Comparison of ENCODE assay signal across 19 cellular contexts in the genomic region with DNA sequence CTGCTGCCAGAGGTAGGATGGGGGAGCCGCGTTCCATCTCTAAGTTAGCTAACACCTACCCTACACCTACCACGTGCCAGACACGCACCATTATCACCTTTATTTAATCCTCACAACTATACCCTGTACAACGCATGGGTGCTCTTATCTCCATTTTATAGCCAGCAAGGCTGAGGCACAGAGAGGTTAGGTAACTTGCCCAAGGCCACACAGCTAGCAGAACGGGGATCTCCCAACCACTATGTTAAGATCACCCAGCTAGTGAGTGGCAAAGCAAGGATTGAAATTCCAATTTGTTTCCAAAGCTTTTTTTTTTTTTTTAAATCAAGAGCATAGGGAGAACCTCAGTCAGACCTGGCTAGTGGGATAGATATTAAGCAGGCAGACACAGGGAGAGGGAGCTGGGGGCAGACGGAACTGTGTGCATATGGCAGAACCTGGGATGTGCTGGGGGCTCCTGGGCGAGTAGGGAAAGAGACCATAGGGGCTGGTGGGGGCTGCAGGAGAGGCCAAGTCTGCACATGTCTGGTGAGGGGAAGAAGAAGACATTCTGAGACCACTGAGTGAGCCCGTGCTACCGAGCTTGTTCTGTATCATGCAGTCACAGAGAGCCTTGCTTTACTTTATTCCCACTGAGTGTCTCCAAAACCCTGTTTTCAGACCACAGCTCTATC.
"Had no signal": no experiment of that assay in that cellular context is flagged by ENCODE, and none has a peak within 500 bp of the region (broad histone marks: within the 10 kb centered on the region; RNA-seq: fewer than 3 reads in every experiment).

No MANE protein-coding gene starts in this region.

- H3K9me3 ChIP-seq: ascending aorta, esophagus muscularis mucosa, gastroesophageal sphincter, heart left ventricle, prostate gland, right atrium auricular region, stomach, upper lobe of right lung had no signal

- H3K36me3 Mint-ChIP-seq: activated naive CD4-positive, alpha-beta T cell treated with anti-CD3 and anti-CD28 coated beads, Interleukin-2, amount 50 U/mL, for 24 hours had no signal

- H3K4me1 ChIP-seq: prostate gland had no signal

- DNase-seq: activated CD4-positive, alpha-beta T cell treated with anti-CD3 and anti-CD28 coated beads, Interleukin-2, amount 50 U/mL, for 4 hours; activated gamma-delta T cell; effector CD4-positive, alpha-beta T cell; heart left ventricle; kidney; stimulated activated CD4-positive, alpha-beta T cell treated with anti-CD3 and anti-CD28 coated beads, Interleukin-15, amount 100 ng/mL, for 24 hours; stimulated activated CD4-positive, alpha-beta T cell treated with anti-CD3 and anti-CD28 coated beads, Interleukin-2, amount 100 ng/mL, for 48 hours; stomach; T-helper 17 cell; upper lobe of right lung had no signal

- H3K4me1 Mint-ChIP-seq: activated naive CD4-positive, alpha-beta T cell treated with anti-CD3 and anti-CD28 coated beads, Interleukin-2, amount 50 U/mL, for 24 hours; T-helper 17 cell had no signal

- H3K4me3 Mint-ChIP-seq: activated naive CD4-positive, alpha-beta T cell treated with anti-CD3 and anti-CD28 coated beads, Interleukin-2, amount 50 U/mL, for 24 hours; T-helper 17 cell had no signal

- H3K27me3 ChIP-seq: ascending aorta, esophagus muscularis mucosa, gastroesophageal sphincter, heart left ventricle, right atrium auricular region, stomach, upper lobe of right lung had no signal

- H3K27ac Mint-ChIP-seq: activated naive CD4-positive, alpha-beta T cell treated with anti-CD3 and anti-CD28 coated beads, Interleukin-2, amount 50 U/mL, for 24 hours; T-helper 17 cell had no signal

- H3K4me3 ChIP-seq: ascending aorta, esophagus muscularis mucosa, gastroesophageal sphincter, heart left ventricle, lung, prostate gland, right atrium auricular region, skin epidermis, stomach, upper lobe of right lung had no signal

- H3K9me3 Mint-ChIP-seq: activated naive CD4-positive, alpha-beta T cell treated with anti-CD3 and anti-CD28 coated beads, Interleukin-2, amount 50 U/mL, for 24 hours had no signal

- ATAC-seq: gastroesophageal sphincter, heart left ventricle, T-helper 17 cell, upper lobe of right lung had no signal

- H3K27ac ChIP-seq: ascending aorta, heart left ventricle, prostate gland, right atrium auricular region, skin epidermis, upper lobe of right lung, VCaP had no signal

- H3K36me3 ChIP-seq: prostate gland, right atrium auricular region, upper lobe of right lung had no signal
